In genomic region chr5:109454726-109455505, GRCh38 we compare ENCODE assay signal across 9 cellular contexts. TPM values are rescaled to one million over a fixed set of nuclear protein-coding genes. Genes with fewer than 3 reads are reported as not detected.
A peak's percentile ranks its signal among the peaks of the same experiment; 100 is the strongest.
DNase-seq lines count a peak whose midpoint lies in the region; ATAC-seq, FAIRE-seq and TF ChIP-seq lines count a peak whose summit lies in the region.
"Had no signal": no experiment of that assay in that cellular context is flagged by ENCODE, and none has a peak within 500 bp of the region (broad histone marks: within the 10 kb centered on the region; RNA-seq: fewer than 3 reads in every experiment).

No MANE protein-coding gene starts in this region.

- peaks cover 1% of the 10 kb centered on the region for H3K36me3 Mint-ChIP-seq in chondrocyte (ENCODE audit: low read depth)
- H3K36me3 Mint-ChIP-seq in type B pancreatic cell, result no peaks in the 10 kb centered on the region
- H3K36me3 Mint-ChIP-seq in naive thymus-derived CD4-positive, alpha-beta T cell, result peaks cover 0 to 6% (median 0%) of the 10 kb centered on the region in 5 donors

- intact Hi-C loops in naive thymus-derived CD4-positive, alpha-beta T cell (cut with micrococcal nuclease), result no loop called here

- H3K27me3 Mint-ChIP-seq in chondrocyte (ENCODE audit: low read depth), result no peaks in the 10 kb centered on the region
- H3K27me3 Mint-ChIP-seq in type B pancreatic cell, result no peaks in the 10 kb centered on the region
- peaks cover 3 to 10% (median 5%) of the 10 kb centered on the region in 5 donors for H3K27me3 Mint-ChIP-seq in naive thymus-derived CD4-positive, alpha-beta T cell

- CTCF ChIA-PET in naive thymus-derived CD4-positive, alpha-beta T cell (lab: Charles Lee), result no interaction called here

- peak; percentile 64 for DNase-seq in LHCN-M2 (ENCODE audit: low read depth)
- no peak for DNase-seq in chondrocyte (ENCODE audit: low spot score)
- no peak for DNase-seq in type B pancreatic cell (ENCODE audit: extremely low spot score, unreplicated experiment)
- DNase-seq in GM12891 (ENCODE audit: insufficient read length, low spot score), result no peak
- no peak for DNase-seq in naive thymus-derived CD4-positive, alpha-beta T cell
- no peak for DNase-seq in BE2C

- peak overlapping the region; percentile 93 for H3K27ac Mint-ChIP-seq in chondrocyte (ENCODE audit: unreplicated experiment)
- H3K27ac Mint-ChIP-seq in type B pancreatic cell, result peak overlapping the region; percentile 82
- H3K27ac Mint-ChIP-seq in naive thymus-derived CD4-positive, alpha-beta T cell, result no peak overlapping the region

- H3K9me3 ChIP-seq in mesodermal cell (ENCODE audit: control insufficient read depth, low read length) (no peaks in the 10 kb centered on the region), BE2C (no peaks in the 10 kb centered on the region)
- H3K9me3 ChIP-seq in naive thymus-derived CD4-positive, alpha-beta T cell (ENCODE audit: control insufficient read depth in 2 of 3, low read length in 3 of 3), result no peaks in the 10 kb centered on the region

- peaks cover 33% of the 10 kb centered on the region for H3K4me1 Mint-ChIP-seq in chondrocyte (ENCODE audit: low read depth)
- peaks cover 21% of the 10 kb centered on the region for H3K4me1 Mint-ChIP-seq in type B pancreatic cell (ENCODE audit: unreplicated experiment)
- H3K4me1 Mint-ChIP-seq in naive thymus-derived CD4-positive, alpha-beta T cell, result peaks cover 0 to 6% (median 0%) of the 10 kb centered on the region in 7 donors

- peaks cover 15% of the 10 kb centered on the region for H3K4me1 ChIP-seq in mesodermal cell (ENCODE audit: control insufficient read depth, insufficient read depth, low read length, poor library complexity, severe bottlenecking)
- H3K4me1 ChIP-seq in naive thymus-derived CD4-positive, alpha-beta T cell (ENCODE audit: control insufficient read depth in 2 of 2, insufficient read depth in 2 of 2, low read length in 2 of 2), result no peaks in the 10 kb centered on the region
- H3K4me1 ChIP-seq in BE2C, result no peaks in the 10 kb centered on the region

- peak overlapping the region; percentile 15 for H3K4me3 Mint-ChIP-seq in chondrocyte (ENCODE audit: unreplicated experiment)
- H3K4me3 Mint-ChIP-seq in type B pancreatic cell, result no peak overlapping the region
- no peak overlapping the region for H3K4me3 Mint-ChIP-seq in naive thymus-derived CD4-positive, alpha-beta T cell

- peak overlapping the region; percentile 95 for H3K27ac ChIP-seq in mesodermal cell (ENCODE audit: low read depth, low read length, severe bottlenecking)
- no peak overlapping the region for H3K27ac ChIP-seq in naive thymus-derived CD4-positive, alpha-beta T cell (ENCODE audit: low read depth, low read length)

- H3K4me3 ChIP-seq in mesodermal cell (ENCODE audit: extremely low read depth, insufficient read depth, low read length, poor library complexity, severe bottlenecking) (no peak overlapping the region), BE2C (ENCODE audit: low read depth, low read length) (no peak overlapping the region)
- H3K4me3 ChIP-seq in naive thymus-derived CD4-positive, alpha-beta T cell (ENCODE audit: low read length), result no peak overlapping the region

- no peak for TF ChIP-seq POLR2A in GM12891 (IDR thresholded peaks at IDR 0.05; ENCODE audit: low read depth, low read length)

- H3K36me3 ChIP-seq in mesodermal cell (ENCODE audit: control insufficient read depth, insufficient read depth, low read length) (no peaks in the 10 kb centered on the region), BE2C (no peaks in the 10 kb centered on the region)
- H3K36me3 ChIP-seq in naive thymus-derived CD4-positive, alpha-beta T cell (ENCODE audit: control insufficient read depth in 2 of 3, insufficient read depth in 3 of 3, low read length in 3 of 3), result no peaks in the 10 kb centered on the region

- WGBS in mesodermal cell (ENCODE audit: insufficient coverage in 2 of 2), 2 experiments, result 81 to 100% methylated on average over 1 to 3 of the region's 7 CpGs

- no peak for TF ChIP-seq CTCF in chondrocyte (IDR thresholded peaks at IDR 0.05)
- no peak for TF ChIP-seq CTCF in type B pancreatic cell (conservative IDR thresholded peaks at IDR 0.05)
- no peak for TF ChIP-seq CTCF in BE2C (IDR thresholded peaks at IDR 0.05; ENCODE audit: low read depth, low read length)

- no peaks in the 10 kb centered on the region for H3K27me3 ChIP-seq in naive thymus-derived CD4-positive, alpha-beta T cell (ENCODE audit: control insufficient read depth in 2 of 2, insufficient read depth in 2 of 2, low read length in 2 of 2)
- no peaks in the 10 kb centered on the region for H3K27me3 ChIP-seq in BE2C

- H3K9me3 Mint-ChIP-seq in chondrocyte (ENCODE audit: low read depth), result peaks cover 11% of the 10 kb centered on the region
- H3K9me3 Mint-ChIP-seq in type B pancreatic cell, result no peaks in the 10 kb centered on the region
- H3K9me3 Mint-ChIP-seq in naive thymus-derived CD4-positive, alpha-beta T cell, result peaks cover 0 to 9% (median 0%) of the 10 kb centered on the region in 11 donors
- H3K9me3 Mint-ChIP-seq: activated naive CD4-positive, alpha-beta T cell treated with anti-CD3 and anti-CD28 coated beads for 36 hours had no signal

- ATAC-seq in naive thymus-derived CD4-positive, alpha-beta T cell, result no peak
- no peak for ATAC-seq in GM18861 (IDR thresholded peaks at IDR 0.05; ENCODE audit: unreplicated experiment)

- POLR2A ChIA-PET in naive thymus-derived CD4-positive, alpha-beta T cell (lab: Charles Lee), result interaction anchor here (1.1 kb wide), 1 partner anchor 33 kb away, joined by 3 read pairs; no protein-coding TSS in a partner anchor

- FAIRE-seq in GM12891 (lab: Jason Lieb, UNC), result no peak

TF ChIP-seq in GM12891, 5 proteins besides CTCF, POLR2A, EP300 and RAD21:
- TF ChIP-seq POU2F2 (IDR thresholded peaks at IDR 0.05; ENCODE audit: low read depth, low read length) (no peak), PAX5 (IDR thresholded peaks at IDR 0.05; ENCODE audit: insufficient read depth, low read length, severe bottlenecking) (no peak), POLR2AphosphoS5 (IDR thresholded peaks at IDR 0.05; ENCODE audit: low read depth, low read length) (no peak), SPI1 (IDR thresholded peaks at IDR 0.05; ENCODE audit: low read depth, low read length) (no peak), TAF1 (IDR thresholded peaks at IDR 0.05; ENCODE audit: low read depth, low read length) (no peak)

RNA-seq across cellular contexts. Expression of gene PJA2, which starts 45.1 kb away (rescaled TPM):
- 51.7 and 58.4 TPM in 2 replicates for total RNA-seq in LHCN-M2 (2014; rRNA removed)
- polyA plus RNA-seq in LHCN-M2 (2012), result 26.7 TPM
- total RNA-seq in chondrocyte, result 106 to 110 TPM (median 107 TPM) in 3 replicates
- 129 TPM for polyA plus RNA-seq in mesodermal cell (2013, experiment 1 of 2)
- polyA plus RNA-seq in mesodermal cell (2013, experiment 2 of 2), result 140 TPM
- total RNA-seq in type B pancreatic cell (ENCODE audit: low replicate concordance), result 60.2 and 79.9 TPM in 2 replicates
- 33.0 TPM for polyA plus RNA-seq in GM12891 (2012; ENCODE audit: low read depth, missing spikeins)
- total RNA-seq in naive thymus-derived CD4-positive, alpha-beta T cell, result 10 to 100 TPM; 59.9 to 89.9 (median 76.2) TPM
- polyA plus RNA-seq in naive thymus-derived CD4-positive, alpha-beta T cell, result 10 to 100 TPM; 50.5 to 55.3 TPM
- 30.0 TPM for polyA plus RNA-seq in BE2C (2012; ENCODE audit: insufficient read depth, insufficient read length, low read depth)

Comparison
In these comparisons a context has a peak if more than half of its experiments do, and no peak if none do; other contexts are left out.
1. H3K27ac Mint-ChIP-seq: peak in chondrocyte (single experiment) and type B pancreatic cell (single experiment); none in naive thymus-derived CD4-positive, alpha-beta T cell (0 of 9).